Comparison of ENCODE assay signal across 22 cellular contexts in the genomic region with DNA sequence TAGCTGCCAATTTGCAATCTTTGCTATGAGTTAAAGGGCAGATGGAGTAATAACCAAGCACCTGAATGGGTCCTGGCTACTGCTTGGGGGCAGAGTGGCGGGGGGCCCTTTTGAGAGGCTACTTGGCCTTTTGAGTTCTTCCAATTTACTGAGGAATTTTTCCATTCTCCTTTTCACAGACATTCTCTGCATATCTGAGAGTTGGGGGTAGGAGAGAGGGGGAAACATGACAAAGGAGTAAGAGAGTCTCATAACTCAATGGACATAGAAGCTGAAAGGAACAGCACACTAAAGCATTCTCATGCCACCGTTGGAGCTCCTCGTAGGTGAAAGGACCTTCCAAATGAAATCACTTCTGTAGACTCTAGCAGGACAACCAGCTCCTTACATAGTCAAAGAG.
"Had no signal": no experiment of that assay in that cellular context is flagged by ENCODE, and none has a peak within 500 bp of the region (broad histone marks: within the 10 kb centered on the region; RNA-seq: fewer than 3 reads in every experiment).

No MANE protein-coding gene starts in this region.

- H3K4me3 ChIP-seq: left lung, lower lobe of right lung, ovary, right atrium auricular region, right lobe of liver, smooth muscle cell, tibial nerve, uterus had no signal

- H3K27ac ChIP-seq: left lung, lower lobe of right lung, ovary, right atrium auricular region, right lobe of liver, tibial nerve, uterus had no signal

- H3K27me3 ChIP-seq: left lung, ovary, right atrium auricular region, right lobe of liver, tibial nerve, uterus had no signal

- H3K9me3 ChIP-seq: left lung, lower lobe of right lung, ovary, right atrium auricular region, right lobe of liver, tibial nerve, uterus had no signal

- ATAC-seq: left cardiac atrium; left lung; lower lobe of right lung; naive thymus-derived CD8-positive, alpha-beta T cell; right lobe of liver; stimulated activated memory B cell treated with anti-CD40 and anti-IgM and Interleukin-4, amounts not matched to agents 10 μg/mL and 1 μg/mL and 100 μg/mL, for 72 hours; stimulated activated naive CD8-positive, alpha-beta T cell treated with anti-CD3 and anti-CD28 coated beads, Interleukin-15, amount 100 ng/mL, for 72 hours had no signal

- DNase-seq: hypothalamus; kidney glomerular epithelial cell; left cardiac atrium; left lung; lower lobe of right lung; mammary epithelial cell; mesenchymal stem cell; naive thymus-derived CD8-positive, alpha-beta T cell; ovary; right lobe of liver; stimulated activated CD4-positive, alpha-beta T cell treated with anti-CD3 and anti-CD28 coated beads, Interleukin-1b, Interleukin-23, amount 100 ng/mL, for 48 hours; stimulated activated CD4-positive, alpha-beta T cell treated with anti-CD3 and anti-CD28 coated beads, Interleukin-2, amount 100 ng/mL, for 48 hours; stimulated activated CD4-positive, alpha-beta T cell treated with anti-CD3 and anti-CD28 coated beads, Interleukin-4, amount 100 ng/mL, for 4 hours; stimulated activated CD8-positive, alpha-beta memory T cell treated with anti-CD3 and anti-CD28 coated beads, Interleukin-4, amount 100 ng/mL, for 48 hours; stimulated activated naive CD4-positive, alpha-beta T cell treated with Interleukin-2 at 50 U/mL for 16 hours; stimulated activated naive CD8-positive, alpha-beta T cell treated with anti-CD3 and anti-CD28 coated beads, Interleukin-15, amount 100 ng/mL, for 72 hours; substantia nigra; uterus had no signal

- H3K4me1 ChIP-seq: right atrium auricular region, tibial nerve, uterus had no signal

- H3K36me3 ChIP-seq: left lung, lower lobe of right lung, ovary, right atrium auricular region, right lobe of liver, tibial nerve, uterus had no signal
